In the genomic region with DNA sequence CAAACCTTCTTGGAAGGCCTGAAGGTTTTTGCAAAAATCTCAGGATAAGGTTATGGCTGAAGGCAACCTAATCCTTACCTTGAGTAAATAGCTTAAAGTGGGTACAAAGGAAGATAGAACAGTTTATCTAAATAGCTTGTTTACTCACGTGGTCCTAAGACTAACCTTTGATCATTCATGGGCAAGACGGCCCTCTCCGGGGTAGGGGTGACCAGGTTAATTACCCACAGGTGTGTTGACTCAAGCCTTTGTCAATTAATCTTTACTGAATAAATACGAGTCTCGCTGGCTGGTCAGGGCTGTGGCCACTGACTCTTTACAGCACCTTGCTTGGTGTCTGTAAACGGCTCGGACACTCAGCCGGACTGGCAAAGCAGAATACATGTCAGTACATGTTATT, we compare ENCODE assay signal across 1 cellular context.
TF ChIP-seq lines count a peak whose summit lies in the region.

No MANE protein-coding gene starts in this region.

TF ChIP-seq in HepG2, 621 proteins besides CTCF, POLR2A, EP300 and RAD21 (continued from another document and continues in another):
- TF ChIP-seq, protein P1, sequence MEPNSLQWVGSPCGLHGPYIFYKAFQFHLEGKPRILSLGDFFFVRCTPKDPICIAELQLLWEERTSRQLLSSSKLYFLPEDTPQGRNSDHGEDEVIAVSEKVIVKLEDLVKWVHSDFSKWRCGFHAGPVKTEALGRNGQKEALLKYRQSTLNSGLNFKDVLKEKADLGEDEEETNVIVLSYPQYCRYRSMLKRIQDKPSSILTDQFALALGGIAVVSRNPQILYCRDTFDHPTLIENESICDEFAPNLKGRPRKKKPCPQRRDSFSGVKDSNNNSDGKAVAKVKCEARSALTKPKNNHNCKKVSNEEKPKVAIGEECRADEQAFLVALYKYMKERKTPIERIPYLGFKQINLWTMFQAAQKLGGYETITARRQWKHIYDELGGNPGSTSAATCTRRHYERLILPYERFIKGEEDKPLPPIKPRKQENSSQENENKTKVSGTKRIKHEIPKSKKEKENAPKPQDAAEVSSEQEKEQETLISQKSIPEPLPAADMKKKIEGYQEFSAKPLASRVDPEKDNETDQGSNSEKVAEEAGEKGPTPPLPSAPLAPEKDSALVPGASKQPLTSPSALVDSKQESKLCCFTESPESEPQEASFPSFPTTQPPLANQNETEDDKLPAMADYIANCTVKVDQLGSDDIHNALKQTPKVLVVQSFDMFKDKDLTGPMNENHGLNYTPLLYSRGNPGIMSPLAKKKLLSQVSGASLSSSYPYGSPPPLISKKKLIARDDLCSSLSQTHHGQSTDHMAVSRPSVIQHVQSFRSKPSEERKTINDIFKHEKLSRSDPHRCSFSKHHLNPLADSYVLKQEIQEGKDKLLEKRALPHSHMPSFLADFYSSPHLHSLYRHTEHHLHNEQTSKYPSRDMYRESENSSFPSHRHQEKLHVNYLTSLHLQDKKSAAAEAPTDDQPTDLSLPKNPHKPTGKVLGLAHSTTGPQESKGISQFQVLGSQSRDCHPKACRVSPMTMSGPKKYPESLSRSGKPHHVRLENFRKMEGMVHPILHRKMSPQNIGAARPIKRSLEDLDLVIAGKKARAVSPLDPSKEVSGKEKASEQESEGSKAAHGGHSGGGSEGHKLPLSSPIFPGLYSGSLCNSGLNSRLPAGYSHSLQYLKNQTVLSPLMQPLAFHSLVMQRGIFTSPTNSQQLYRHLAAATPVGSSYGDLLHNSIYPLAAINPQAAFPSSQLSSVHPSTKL (CRISPR knock-in tag; IDR thresholded peaks at IDR 0.05) = peak; percentile 68
- TF ChIP-seq ZSCAN29 (CRISPR knock-in tag; conservative IDR thresholded peaks at IDR 0.05) = no peak
- TF ChIP-seq XRCC5 (optimal IDR thresholded peaks at IDR 0.05; ENCODE audit: low read length) = no peak
- no peak for TF ChIP-seq FOXP1 (IDR thresholded peaks at IDR 0.05)
- peak; percentile 85 for TF ChIP-seq FOXP1 (CRISPR knock-in tag; IDR thresholded peaks at IDR 0.05)
- TF ChIP-seq ZXDC (CRISPR knock-in tag; IDR thresholded peaks at IDR 0.05) = no peak
- TF ChIP-seq ZNF350 (CRISPR knock-in tag; IDR thresholded peaks at IDR 0.05; ENCODE audit: borderline replicate concordance, low read depth) = no peak
- no peak for TF ChIP-seq ESRRA (CRISPR knock-in tag; IDR thresholded peaks at IDR 0.05; ENCODE audit: low read depth)
- no peak for TF ChIP-seq SIX1 (CRISPR knock-in tag; IDR thresholded peaks at IDR 0.05; ENCODE audit: borderline replicate concordance)
- peak; percentile 76 for TF ChIP-seq FOXP4 (CRISPR knock-in tag; IDR thresholded peaks at IDR 0.05)
- no peak for TF ChIP-seq NFATC3 (CRISPR knock-in tag; IDR thresholded peaks at IDR 0.05)
- TF ChIP-seq GATAD1 (CRISPR knock-in tag; IDR thresholded peaks at IDR 0.05) = no peak
- TF ChIP-seq GPBP1L1 (CRISPR knock-in tag; IDR thresholded peaks at IDR 0.05) = no peak
- TF ChIP-seq, protein P2, sequence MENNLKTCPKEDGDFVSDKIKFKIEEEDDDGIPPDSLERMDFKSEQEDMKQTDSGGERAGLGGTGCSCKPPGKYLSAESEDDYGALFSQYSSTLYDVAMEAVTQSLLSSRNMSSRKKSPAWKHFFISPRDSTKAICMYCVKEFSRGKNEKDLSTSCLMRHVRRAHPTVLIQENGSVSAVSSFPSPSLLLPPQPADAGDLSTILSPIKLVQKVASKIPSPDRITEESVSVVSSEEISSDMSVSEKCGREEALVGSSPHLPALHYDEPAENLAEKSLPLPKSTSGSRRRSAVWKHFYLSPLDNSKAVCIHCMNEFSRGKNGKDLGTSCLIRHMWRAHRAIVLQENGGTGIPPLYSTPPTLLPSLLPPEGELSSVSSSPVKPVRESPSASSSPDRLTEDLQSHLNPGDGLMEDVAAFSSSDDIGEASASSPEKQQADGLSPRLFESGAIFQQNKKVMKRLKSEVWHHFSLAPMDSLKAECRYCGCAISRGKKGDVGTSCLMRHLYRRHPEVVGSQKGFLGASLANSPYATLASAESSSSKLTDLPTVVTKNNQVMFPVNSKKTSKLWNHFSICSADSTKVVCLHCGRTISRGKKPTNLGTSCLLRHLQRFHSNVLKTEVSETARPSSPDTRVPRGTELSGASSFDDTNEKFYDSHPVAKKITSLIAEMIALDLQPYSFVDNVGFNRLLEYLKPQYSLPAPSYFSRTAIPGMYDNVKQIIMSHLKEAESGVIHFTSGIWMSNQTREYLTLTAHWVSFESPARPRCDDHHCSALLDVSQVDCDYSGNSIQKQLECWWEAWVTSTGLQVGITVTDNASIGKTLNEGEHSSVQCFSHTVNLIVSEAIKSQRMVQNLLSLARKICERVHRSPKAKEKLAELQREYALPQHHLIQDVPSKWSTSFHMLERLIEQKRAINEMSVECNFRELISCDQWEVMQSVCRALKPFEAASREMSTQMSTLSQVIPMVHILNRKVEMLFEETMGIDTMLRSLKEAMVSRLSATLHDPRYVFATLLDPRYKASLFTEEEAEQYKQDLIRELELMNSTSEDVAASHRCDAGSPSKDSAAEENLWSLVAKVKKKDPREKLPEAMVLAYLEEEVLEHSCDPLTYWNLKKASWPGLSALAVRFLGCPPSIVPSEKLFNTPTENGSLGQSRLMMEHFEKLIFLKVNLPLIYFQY (CRISPR knock-in tag; IDR thresholded peaks at IDR 0.05; ENCODE audit: borderline replicate concordance) = no peak
- no peak for TF ChIP-seq PAF1 (CRISPR knock-in tag; IDR thresholded peaks at IDR 0.05)
- TF ChIP-seq GABPA (IDR thresholded peaks at IDR 0.05; ENCODE audit: low read depth, low read length) = no peak
- TF ChIP-seq GABPA (CRISPR knock-in tag; IDR thresholded peaks at IDR 0.05; ENCODE audit: low read depth) = no peak
- TF ChIP-seq ZNF383 (CRISPR knock-in tag; IDR thresholded peaks at IDR 0.05; ENCODE audit: borderline replicate concordance) = no peak
- TF ChIP-seq ZNF24 (IDR thresholded peaks at IDR 0.05) = no peak
- TF ChIP-seq CEBPG (CRISPR knock-in tag; IDR thresholded peaks at IDR 0.05) = no peak
- TF ChIP-seq TCF7 (IDR thresholded peaks at IDR 0.05; ENCODE audit: low read depth) = peak; percentile 82
- TF ChIP-seq NFYC (CRISPR knock-in tag; IDR thresholded peaks at IDR 0.05) = no peak
- TF ChIP-seq CHD2 (IDR thresholded peaks at IDR 0.05; ENCODE audit: low read depth, low read length) = no peak
- TF ChIP-seq ZNF431 (CRISPR knock-in tag; IDR thresholded peaks at IDR 0.05; ENCODE audit: borderline replicate concordance, low read depth) = no peak
- TF ChIP-seq, protein P3, sequence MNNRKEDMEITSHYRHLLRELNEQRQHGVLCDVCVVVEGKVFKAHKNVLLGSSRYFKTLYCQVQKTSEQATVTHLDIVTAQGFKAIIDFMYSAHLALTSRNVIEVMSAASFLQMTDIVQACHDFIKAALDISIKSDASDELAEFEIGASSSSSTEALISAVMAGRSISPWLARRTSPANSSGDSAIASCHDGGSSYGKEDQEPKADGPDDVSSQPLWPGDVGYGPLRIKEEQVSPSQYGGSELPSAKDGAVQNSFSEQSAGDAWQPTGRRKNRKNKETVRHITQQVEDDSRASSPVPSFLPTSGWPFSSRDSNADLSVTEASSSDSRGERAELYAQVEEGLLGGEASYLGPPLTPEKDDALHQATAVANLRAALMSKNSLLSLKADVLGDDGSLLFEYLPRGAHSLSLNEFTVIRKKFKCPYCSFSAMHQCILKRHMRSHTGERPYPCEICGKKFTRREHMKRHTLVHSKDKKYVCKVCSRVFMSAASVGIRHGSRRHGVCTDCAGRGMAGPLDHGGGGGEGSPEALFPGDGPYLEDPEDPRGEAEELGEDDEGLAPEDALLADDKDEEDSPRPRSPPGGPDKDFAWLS (CRISPR knock-in tag; IDR thresholded peaks at IDR 0.05; ENCODE audit: borderline replicate concordance) = no peak
- TF ChIP-seq NR2F1 (CRISPR knock-in tag; IDR thresholded peaks at IDR 0.05) = peak; percentile 51 to 61; a peak in 2 of 4 replicates
- TF ChIP-seq, protein P4, sequence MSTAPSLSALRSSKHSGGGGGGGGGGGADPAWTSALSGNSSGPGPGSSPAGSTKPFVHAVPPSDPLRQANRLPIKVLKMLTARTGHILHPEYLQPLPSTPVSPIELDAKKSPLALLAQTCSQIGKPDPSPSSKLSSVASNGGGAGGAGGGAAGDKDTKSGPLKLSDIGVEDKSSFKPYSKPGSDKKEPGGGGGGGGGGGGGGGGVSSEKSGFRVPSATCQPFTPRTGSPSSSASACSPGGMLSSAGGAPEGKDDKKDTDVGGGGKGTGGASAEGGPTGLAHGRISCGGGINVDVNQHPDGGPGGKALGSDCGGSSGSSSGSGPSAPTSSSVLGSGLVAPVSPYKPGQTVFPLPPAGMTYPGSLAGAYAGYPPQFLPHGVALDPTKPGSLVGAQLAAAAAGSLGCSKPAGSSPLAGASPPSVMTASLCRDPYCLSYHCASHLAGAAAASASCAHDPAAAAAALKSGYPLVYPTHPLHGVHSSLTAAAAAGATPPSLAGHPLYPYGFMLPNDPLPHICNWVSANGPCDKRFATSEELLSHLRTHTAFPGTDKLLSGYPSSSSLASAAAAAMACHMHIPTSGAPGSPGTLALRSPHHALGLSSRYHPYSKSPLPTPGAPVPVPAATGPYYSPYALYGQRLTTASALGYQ (CRISPR knock-in tag; IDR thresholded peaks at IDR 0.05) = 0 out of 2 replicates have a peak, but pooled peaks have one; percentile 54
- TF ChIP-seq ZNF121 (CRISPR knock-in tag; IDR thresholded peaks at IDR 0.05) = no peak
- TF ChIP-seq ATRX (CRISPR knock-in tag; IDR thresholded peaks at IDR 0.05; ENCODE audit: borderline replicate concordance) = no peak
- TF ChIP-seq SOX13 (IDR thresholded peaks at IDR 0.05) = no peak
- peak in 1 of 2 experiments; percentile 85; a peak in 2 of 4 replicates for TF ChIP-seq SOX13 (CRISPR knock-in tag; conservative IDR thresholded peaks at IDR 0.05 in 1 of 2, IDR thresholded peaks at IDR 0.05 in 1 of 2)
- TF ChIP-seq HOXA5 (CRISPR knock-in tag; IDR thresholded peaks at IDR 0.05) = no peak
- TF ChIP-seq KLF12 (CRISPR knock-in tag; IDR thresholded peaks at IDR 0.05; ENCODE audit: borderline replicate concordance) = no peak
- no peak for TF ChIP-seq MTA3 (CRISPR knock-in tag; IDR thresholded peaks at IDR 0.05)
- TF ChIP-seq RXRA (CRISPR knock-in tag; IDR thresholded peaks at IDR 0.05) = peak; percentile 49; the same call in 1 of the 2 replicates
- TF ChIP-seq USF2 (IDR thresholded peaks at IDR 0.05; ENCODE audit: low read depth, low read length) = no peak
- peak; percentile 44; the same call in 1 of the 2 replicates for TF ChIP-seq USF2 (CRISPR knock-in tag; IDR thresholded peaks at IDR 0.05; ENCODE audit: borderline replicate concordance)
- peak; percentile 30; the same call in 1 of the 2 replicates for TF ChIP-seq TBX3 (IDR thresholded peaks at IDR 0.05; ENCODE audit: borderline replicate concordance)
- TF ChIP-seq ZNF136 (CRISPR knock-in tag; IDR thresholded peaks at IDR 0.05; ENCODE audit: low read depth) = no peak
- no peak for TF ChIP-seq BORCS8-MEF2B (CRISPR knock-in tag; IDR thresholded peaks at IDR 0.05)
